Comparison of ENCODE assay signal across 14 cellular contexts in genomic region chr1:217484881-217485280, GRCh38.
"Had no signal": no experiment of that assay in that cellular context is flagged by ENCODE, and none has a peak within 500 bp of the region (broad histone marks: within the 10 kb centered on the region; RNA-seq: fewer than 3 reads in every experiment).

No MANE protein-coding gene starts in this region.

- DNase-seq: dorsolateral prefrontal cortex; effector memory CD4-positive, alpha-beta T cell; heart left ventricle; hippocampal formation; mammary epithelial cell; mucosa of descending colon; naive thymus-derived CD8-positive, alpha-beta T cell; psoas muscle; retina; right lobe of liver; stimulated activated CD4-positive, alpha-beta T cell treated with anti-CD3 and anti-CD28 coated beads, Interleukin-4, amount 100 ng/mL, for 1 hour; stimulated activated CD8-positive, alpha-beta memory T cell treated with anti-CD3 and anti-CD28 coated beads, Interleukin-4, amount 100 ng/mL, for 48 hours; tibial artery; upper lobe of left lung had no signal
